In genomic region chr6:84003140-84003539, GRCh38 we compare ENCODE assay signal across 2 cellular contexts.
TF ChIP-seq lines count a peak whose summit lies in the region.

No MANE protein-coding gene starts in this region.

TF ChIP-seq in HepG2, 621 proteins besides CTCF, POLR2A, EP300 and RAD21 (continued from another document):
- TF ChIP-seq, protein P1, sequence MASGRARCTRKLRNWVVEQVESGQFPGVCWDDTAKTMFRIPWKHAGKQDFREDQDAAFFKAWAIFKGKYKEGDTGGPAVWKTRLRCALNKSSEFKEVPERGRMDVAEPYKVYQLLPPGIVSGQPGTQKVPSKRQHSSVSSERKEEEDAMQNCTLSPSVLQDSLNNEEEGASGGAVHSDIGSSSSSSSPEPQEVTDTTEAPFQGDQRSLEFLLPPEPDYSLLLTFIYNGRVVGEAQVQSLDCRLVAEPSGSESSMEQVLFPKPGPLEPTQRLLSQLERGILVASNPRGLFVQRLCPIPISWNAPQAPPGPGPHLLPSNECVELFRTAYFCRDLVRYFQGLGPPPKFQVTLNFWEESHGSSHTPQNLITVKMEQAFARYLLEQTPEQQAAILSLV (CRISPR knock-in tag; IDR thresholded peaks at IDR 0.05; ENCODE audit: borderline replicate concordance): no peak
- no peak for TF ChIP-seq ZMYM4 (CRISPR knock-in tag; IDR thresholded peaks at IDR 0.05)
- TF ChIP-seq ZEB1 (IDR thresholded peaks at IDR 0.05; ENCODE audit: insufficient replicate concordance, low read depth): no peak

TF ChIP-seq in neural cell, 6 proteins besides CTCF, POLR2A, EP300 and RAD21:
- TF ChIP-seq, protein P2, sequence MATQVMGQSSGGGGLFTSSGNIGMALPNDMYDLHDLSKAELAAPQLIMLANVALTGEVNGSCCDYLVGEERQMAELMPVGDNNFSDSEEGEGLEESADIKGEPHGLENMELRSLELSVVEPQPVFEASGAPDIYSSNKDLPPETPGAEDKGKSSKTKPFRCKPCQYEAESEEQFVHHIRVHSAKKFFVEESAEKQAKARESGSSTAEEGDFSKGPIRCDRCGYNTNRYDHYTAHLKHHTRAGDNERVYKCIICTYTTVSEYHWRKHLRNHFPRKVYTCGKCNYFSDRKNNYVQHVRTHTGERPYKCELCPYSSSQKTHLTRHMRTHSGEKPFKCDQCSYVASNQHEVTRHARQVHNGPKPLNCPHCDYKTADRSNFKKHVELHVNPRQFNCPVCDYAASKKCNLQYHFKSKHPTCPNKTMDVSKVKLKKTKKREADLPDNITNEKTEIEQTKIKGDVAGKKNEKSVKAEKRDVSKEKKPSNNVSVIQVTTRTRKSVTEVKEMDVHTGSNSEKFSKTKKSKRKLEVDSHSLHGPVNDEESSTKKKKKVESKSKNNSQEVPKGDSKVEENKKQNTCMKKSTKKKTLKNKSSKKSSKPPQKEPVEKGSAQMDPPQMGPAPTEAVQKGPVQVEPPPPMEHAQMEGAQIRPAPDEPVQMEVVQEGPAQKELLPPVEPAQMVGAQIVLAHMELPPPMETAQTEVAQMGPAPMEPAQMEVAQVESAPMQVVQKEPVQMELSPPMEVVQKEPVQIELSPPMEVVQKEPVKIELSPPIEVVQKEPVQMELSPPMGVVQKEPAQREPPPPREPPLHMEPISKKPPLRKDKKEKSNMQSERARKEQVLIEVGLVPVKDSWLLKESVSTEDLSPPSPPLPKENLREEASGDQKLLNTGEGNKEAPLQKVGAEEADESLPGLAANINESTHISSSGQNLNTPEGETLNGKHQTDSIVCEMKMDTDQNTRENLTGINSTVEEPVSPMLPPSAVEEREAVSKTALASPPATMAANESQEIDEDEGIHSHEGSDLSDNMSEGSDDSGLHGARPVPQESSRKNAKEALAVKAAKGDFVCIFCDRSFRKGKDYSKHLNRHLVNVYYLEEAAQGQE (IDR thresholded peaks at IDR 0.05; ENCODE audit: borderline replicate concordance): no peak
- TF ChIP-seq TAF1 (IDR thresholded peaks at IDR 0.05; ENCODE audit: low read depth): no peak
- TF ChIP-seq MXI1 (conservative IDR thresholded peaks at IDR 0.05; ENCODE audit: poor library complexity, severe bottlenecking): no peak
- no peak for TF ChIP-seq SMC3 (conservative IDR thresholded peaks at IDR 0.05; ENCODE audit: poor library complexity)
- TF ChIP-seq POLR2AphosphoS5 (IDR thresholded peaks at IDR 0.05): no peak
- no peak for TF ChIP-seq EZH2 (IDR thresholded peaks at IDR 0.05; ENCODE audit: borderline replicate concordance, insufficient read depth, low read length, poor library complexity, severe bottlenecking)
